Comparison of ENCODE assay signal across 20 cellular contexts in the genomic region with DNA sequence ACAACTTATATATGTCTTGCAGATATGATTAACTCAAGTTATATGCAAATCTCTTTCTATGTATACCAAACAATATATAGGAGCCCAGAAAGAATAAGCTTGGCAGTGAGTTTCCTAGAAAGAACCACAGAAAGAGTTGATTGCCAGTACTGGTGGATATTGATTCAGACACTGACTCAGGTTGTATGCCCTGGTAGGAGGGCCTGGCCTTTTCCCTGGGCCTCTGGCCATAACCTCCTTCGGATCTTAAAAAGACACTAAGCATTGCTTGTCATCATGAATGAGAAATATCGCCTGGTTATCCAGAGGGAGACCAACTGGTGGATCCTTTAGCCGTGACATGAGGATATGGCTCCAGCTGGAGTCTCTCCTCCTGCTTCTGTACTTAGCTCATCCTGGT.
"Had no signal": no experiment of that assay in that cellular context is flagged by ENCODE, and none has a peak within 500 bp of the region (broad histone marks: within the 10 kb centered on the region; RNA-seq: fewer than 3 reads in every experiment).

No MANE protein-coding gene starts in this region.

- H3K9ac ChIP-seq: parathyroid adenoma had no signal

- H3K27ac ChIP-seq: ascending aorta, coronary artery, parathyroid adenoma, SK-N-MC, thyroid gland, WERI-Rb-1 had no signal

- H3K27me3 ChIP-seq: ascending aorta, thyroid gland had no signal

- H2AFZ ChIP-seq: parathyroid adenoma had no signal

- H3K79me2 ChIP-seq: parathyroid adenoma had no signal

- ATAC-seq: activated CD4-positive, alpha-beta T cell treated with anti-CD3 and anti-CD28 coated beads for 36 hours; activated CD8-positive, alpha-beta T cell treated with anti-CD3 and anti-CD28 coated beads for 36 hours; activated naive CD8-positive, alpha-beta T cell treated with anti-CD3 and anti-CD28 coated beads, Interleukin-2, amount 50 U/mL, for 24 hours; naive thymus-derived CD8-positive, alpha-beta T cell; T-cell had no signal

- H3K4me1 ChIP-seq: ascending aorta, parathyroid adenoma had no signal

- H3K4me3 ChIP-seq: ascending aorta, coronary artery, lung, mucosa of descending colon, thyroid gland had no signal

- H3K36me3 ChIP-seq: ascending aorta, thyroid gland, WERI-Rb-1 had no signal

- DNase-seq: activated CD4-positive, alpha-beta T cell treated with anti-CD3 and anti-CD28 coated beads for 36 hours; activated CD8-positive, alpha-beta memory T cell treated with anti-CD3 and anti-CD28 coated beads, Interleukin-2, amount 50 U/mL, for 48 hours; activated CD8-positive, alpha-beta T cell treated with anti-CD3 and anti-CD28 coated beads for 36 hours; activated naive CD4-positive, alpha-beta T cell treated with Interleukin-2 at 50 U/mL for 16 hours; activated naive CD8-positive, alpha-beta T cell treated with anti-CD3 and anti-CD28 coated beads, Interleukin-2, amount 50 U/mL, for 24 hours; central memory CD4-positive, alpha-beta T cell; effector memory CD4-positive, alpha-beta T cell; immature natural killer cell; naive thymus-derived CD8-positive, alpha-beta T cell; stimulated activated CD4-positive, alpha-beta T cell treated with anti-CD3 and anti-CD28 coated beads, Interleukin-15, amount 100 ng/mL, for 24 hours; stimulated activated CD4-positive, alpha-beta T cell treated with anti-CD3 and anti-CD28 coated beads, Interleukin-4, amount 100 ng/mL, for 4 hours; T-cell; thyroid gland; WERI-Rb-1 had no signal

- H3K9me3 ChIP-seq: ascending aorta, mucosa of descending colon, thyroid gland had no signal
